ENCODE assay signal across 8 cellular contexts in genomic region chr10:50990568-50991495, GRCh38.
DNase-seq lines count a peak whose midpoint lies in the region; ATAC-seq and TF ChIP-seq lines count a peak whose summit lies in the region.

No MANE protein-coding gene starts in this region.

- peak; percentile 55 for DNase-seq in BJ (ENCODE audit: low read depth)
- DNase-seq in KBM-7 = peak; percentile 16
- DNase-seq in astrocyte of the cerebellum (ENCODE audit: low read depth) = peak; percentile 50
- DNase-seq in NCI-H2081 treated with DMSO at 0.1 percent for 48 hours (lab: John Stamatoyannopoulos, UW) = no peak

- CTCF ChIA-PET in BJ (lab: Yijun Ruan, JAX) = interaction anchor here (0.7 to 1.6 kb wide), 5 partner anchors 17 to 1749 kb away, joined by 3 to 9 read pairs (median 4); no protein-coding TSS in a partner anchor

- H3K4me1 ChIP-seq in skeletal muscle satellite cell (ENCODE audit: control insufficient read depth, insufficient read depth, low read length) = peaks cover 25% of the 10 kb centered on the region

- in situ Hi-C loops in KBM-7 (cut with MboI; ENCODE audit: low pct_unique_long_range_greater_than_20kb, low sequenced_read_pairs) (no loop called here), astrocyte of the cerebellum (cut with HindIII; ENCODE audit: low sequenced_read_pairs) (no loop called here)

- ATAC-seq in GM18519 (IDR thresholded peaks at IDR 0.05; ENCODE audit: low FRiP score, unreplicated experiment) (no peak), HG02973 (IDR thresholded peaks at IDR 0.05; ENCODE audit: unreplicated experiment) (no peak)

- H3K36me3 ChIP-seq in BJ (ENCODE audit: control insufficient read depth, insufficient read depth, low read length) = no peaks in the 10 kb centered on the region
- H3K36me3 ChIP-seq in skeletal muscle satellite cell (ENCODE audit: insufficient read depth, low read length) = no peaks in the 10 kb centered on the region

- H3K9ac ChIP-seq in skeletal muscle satellite cell (ENCODE audit: low read depth, low read length) = peak overlapping the region; percentile 59

- peak overlapping the region; percentile 95 for H3K4me2 ChIP-seq in skeletal muscle satellite cell (ENCODE audit: low read length)

- H3K27me3 ChIP-seq in BJ (ENCODE audit: control insufficient read depth, insufficient read depth, low read length) (no peaks in the 10 kb centered on the region), skeletal muscle satellite cell (ENCODE audit: control insufficient read depth, insufficient read depth, low read length) (peaks cover 38% of the 10 kb centered on the region)

- POLR2A ChIA-PET in BJ (lab: Charles Lee) = no interaction called here

- H3K9me3 ChIP-seq in iPS-18c (ENCODE audit: control insufficient read depth, insufficient read depth, low read length) = no peaks in the 10 kb centered on the region
- no peaks in the 10 kb centered on the region for H3K9me3 ChIP-seq in skeletal muscle satellite cell (replicated peaks; ENCODE audit: low read length)

- H3K4me3 ChIP-seq in BJ (ENCODE audit: low read depth, low read length) (peak overlapping the region; percentile 53), astrocyte of the cerebellum (ENCODE audit: low read depth, low read length) (peak overlapping the region; percentile 64), iPS-18c (ENCODE audit: insufficient read depth, low read depth, low read length) (peak overlapping the region; percentile 66), skeletal muscle satellite cell (ENCODE audit: low read length) (peak overlapping the region; percentile 76)

- TF ChIP-seq CTCF in BJ (IDR thresholded peaks at IDR 0.05; ENCODE audit: insufficient read depth, low read depth, low read length) (no peak), astrocyte of the cerebellum (IDR thresholded peaks at IDR 0.05; ENCODE audit: low read depth, low read length, missing control alignments) (no peak)
